Comparison of ENCODE assay signal across 8 cellular contexts in the genomic region with DNA sequence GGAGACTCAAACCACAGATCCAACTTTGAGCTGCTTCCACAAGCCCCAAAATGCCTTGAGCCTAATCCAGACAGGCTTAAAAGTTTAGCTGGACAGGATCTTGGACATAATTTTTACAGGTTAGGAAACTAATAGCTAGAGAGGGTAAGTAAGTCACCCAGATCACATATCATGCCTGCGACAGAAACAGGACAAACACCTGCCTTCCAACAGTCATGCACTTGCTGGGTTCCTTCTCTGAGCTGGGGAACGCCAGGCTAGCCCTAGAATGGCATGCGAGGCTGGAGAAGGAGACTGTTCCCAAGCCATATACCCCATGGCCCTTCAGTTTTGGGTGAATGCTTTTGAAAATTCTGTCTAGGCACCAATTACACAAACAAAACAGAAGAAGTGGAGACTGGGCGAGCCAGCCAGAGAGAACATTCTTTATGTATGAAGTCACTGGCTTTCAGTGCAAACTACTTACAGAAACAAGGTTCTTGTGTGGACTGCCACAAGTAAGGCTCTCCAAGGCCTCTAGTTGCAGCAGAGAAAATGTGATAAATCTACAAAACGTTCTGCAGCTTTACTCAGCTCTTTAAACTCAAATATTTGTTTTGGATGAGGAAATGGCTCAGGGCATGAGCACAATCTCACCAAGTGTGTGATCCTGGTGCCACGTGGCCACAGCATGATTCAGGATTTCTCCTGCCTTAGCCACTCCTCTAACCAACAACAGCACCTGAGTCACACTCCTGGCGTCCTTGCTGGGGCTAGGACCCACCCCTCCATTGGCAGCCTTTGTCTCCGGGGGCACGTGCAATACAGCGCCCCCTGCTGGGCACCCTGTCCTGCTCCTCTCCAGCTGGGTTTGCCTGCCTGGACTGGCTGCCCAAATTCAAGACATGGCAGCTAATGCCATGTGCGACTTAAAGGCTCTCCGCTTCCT.
DNase-seq lines count a peak whose midpoint lies in the region; ATAC-seq, FAIRE-seq and TF ChIP-seq lines count a peak whose summit lies in the region.

No MANE protein-coding gene starts in this region.

- no peaks in the 10 kb centered on the region for H4K20me1 ChIP-seq in OCI-LY7 (ENCODE audit: insufficient read depth, low read length)

- no peaks in the 10 kb centered on the region for H3K79me2 ChIP-seq in OCI-LY7 (ENCODE audit: insufficient read depth, low read depth, low read length)

- WGBS in ovary, 3 donors, result 31 to 35% (median 35%) methylated on average over 12 of the region's 12 CpGs

- intact Hi-C loops in OCI-LY7 (cut with micrococcal nuclease; ENCODE audit: unreplicated experiment), result no loop called here
- intact Hi-C loops in ovary (cut with DNase I), result loop anchor here in 1 of 4 donors (10.0 kb wide), 1 partner anchor 69 kb away; a partner anchor contains a TSS
- intact Hi-C loops in tibial artery (cut with DNase I; ENCODE audit: low total_unique reads), result loop anchor here (2.0 to 10.0 kb wide), 3 partner anchors 71 to 327 kb away; a partner anchor contains a TSS

- CTCF ChIA-PET in OCI-LY7 (lab: Charles Lee; ENCODE audit: unreplicated experiment), result interaction anchor here (0.5 to 0.9 kb wide), 2 partner anchors 9 to 17 kb away, joined by 3 read pairs; no protein-coding TSS in a partner anchor

- H3K4me2 ChIP-seq in OCI-LY7 (ENCODE audit: low read length), result no peak overlapping the region

- BruUV-seq in OCI-LY7 (replicated peaks; lab: Mats Ljungman, UMichigan), result no TSS peak

- DNase-seq in AG20443 (ENCODE audit: low spot score) (peak; percentile 94), H54 (ENCODE audit: insufficient read length, low spot score) (peak; percentile 58), OCI-LY7 (ENCODE audit: low spot score) (peak; percentile 39), foreskin melanocyte (peak; percentile 72), ovary (peak; percentile 43 to 76 (median 65)), tibial artery (peak; percentile 89 to 94)
- DNase-seq in activated effector memory CD4-positive, alpha-beta T cell treated with Interleukin-2 at 50 U/mL for 16 hours, result peak; percentile 33

- H3K4me1 ChIP-seq in OCI-LY7 (ENCODE audit: insufficient read depth, low read length, poor library complexity, severe bottlenecking), result no peaks in the 10 kb centered on the region
- peaks cover 17% of the 10 kb centered on the region for H3K4me1 ChIP-seq in ovary (ENCODE audit: insufficient read depth)
- peaks cover 0 to 41% (median 37%) of the 10 kb centered on the region in 4 donors for H3K4me1 ChIP-seq in tibial artery

- no peak for FAIRE-seq in H54 (lab: Jason Lieb, UNC)

- no peaks in the 10 kb centered on the region for H3K36me3 ChIP-seq in OCI-LY7 (ENCODE audit: insufficient read depth, low read length)
- H3K36me3 ChIP-seq in ovary, result no peaks in the 10 kb centered on the region
- no peaks in the 10 kb centered on the region for H3K36me3 ChIP-seq in tibial artery

- ATAC-seq in HG03280 (IDR thresholded peaks at IDR 0.05; ENCODE audit: unreplicated experiment), result no peak

- no peaks in the 10 kb centered on the region for H3K9me2 ChIP-seq in OCI-LY7 (ENCODE audit: insufficient read depth, low read length)

- no peaks in the 10 kb centered on the region for H3K9me3 ChIP-seq in OCI-LY7 (ENCODE audit: low read length)
- H3K9me3 ChIP-seq in ovary, result no peaks in the 10 kb centered on the region
- no peaks in the 10 kb centered on the region for H3K9me3 ChIP-seq in tibial artery

- no peak overlapping the region for H2AFZ ChIP-seq in OCI-LY7 (ENCODE audit: low read length)

- H3K27me3 ChIP-seq in ovary, result no peaks in the 10 kb centered on the region
- no peaks in the 10 kb centered on the region for H3K27me3 ChIP-seq in tibial artery

- TF ChIP-seq CTCF in OCI-LY7 (conservative IDR thresholded peaks at IDR 0.05; ENCODE audit: low read length) (peak; percentile 94), ovary (IDR thresholded peaks at IDR 0.05) (peak; percentile 24 to 44 (median 36)), tibial artery (IDR thresholded peaks at IDR 0.05) (peak; percentile 77 to 86)

- no peak overlapping the region for H3K27ac ChIP-seq in OCI-LY7 (ENCODE audit: low read depth, low read length, poor library complexity, severe bottlenecking)
- peak overlapping the region in 1 of 2 donors; percentile 8 for H3K27ac ChIP-seq in ovary
- H3K27ac ChIP-seq in tibial artery, result peak overlapping the region; percentile 78 to 86

- H3K4me3 ChIP-seq in OCI-LY7 (ENCODE audit: low read depth, low read length, poor library complexity, severe bottlenecking) (no peak overlapping the region), ovary (no peak overlapping the region), tibial artery (no peak overlapping the region)

- POLR2A ChIA-PET in OCI-LY7 (lab: Charles Lee), result interaction anchor here (0.7 to 1.3 kb wide), 2 partner anchors 17 to 190 kb away, joined by 3 read pairs; no protein-coding TSS in a partner anchor

- TF ChIP-seq POLR2A in H54 (IDR thresholded peaks at IDR 0.05; ENCODE audit: low read depth, low read length) (no peak), ovary (IDR thresholded peaks at IDR 0.05) (no peak)

- TF ChIP-seq EP300 in ovary (IDR thresholded peaks at IDR 0.05), result no peak

Comparison
In these comparisons a context has a peak if more than half of its experiments do, and no peak if none do; other contexts are left out.
1. DNase-seq: peak in every context shown above with its lines; median percentile 94 in AG20443; 92 in tibial artery; 72 in foreskin melanocyte; 65 in ovary; 58 in H54; 39 in OCI-LY7; 33 in activated effector memory CD4-positive, alpha-beta T cell treated with Interleukin-2 at 50 U/mL for 16 hours.
2. CTCF ChIP-seq: peak in every context shown above with its lines; median percentile 94 in OCI-LY7; 82 in tibial artery; 36 in ovary.